12 cellular contexts compared by ENCODE assay signal in genomic region chr9:83932001-83932400, GRCh38.
"Had no signal": no experiment of that assay in that cellular context is flagged by ENCODE, and none has a peak within 500 bp of the region (broad histone marks: within the 10 kb centered on the region; RNA-seq: fewer than 3 reads in every experiment).

No MANE protein-coding gene starts in this region.

- H3K9me3 ChIP-seq: esophagus muscularis mucosa, left lung, psoas muscle, right lobe of liver, tibial nerve had no signal

- H3K27ac ChIP-seq: esophagus muscularis mucosa, psoas muscle, right lobe of liver, tibial nerve had no signal

- ATAC-seq: left lung, psoas muscle, right lobe of liver had no signal

- DNase-seq: activated CD4-positive, alpha-beta T cell treated with anti-CD3 and anti-CD28 coated beads, Interleukin-2, amount 10 ng/mL, durations not matched to agents 7 days and 5 days; activated CD4-positive, CD25-positive, alpha-beta regulatory T cell; activated naive CD4-positive, alpha-beta T cell treated with anti-CD3 and anti-CD28 coated beads, Interleukin-2, amount 50 U/mL, for 16 hours; endodermal cell; islet precursor cell; left lung; mesenchymal stem cell; psoas muscle; right lobe of liver; stimulated activated naive B cell treated with anti-CD40 and anti-IgM and Interleukin-4, amounts not matched to agents 10 μg/mL and 1 μg/mL and 100 μg/mL, for 72 hours had no signal

- H3K36me3 ChIP-seq: esophagus muscularis mucosa, left lung, right lobe of liver, tibial nerve had no signal

- H3K27me3 ChIP-seq: esophagus muscularis mucosa, left lung, right lobe of liver, tibial nerve had no signal

- H3K4me3 ChIP-seq: esophagus muscularis mucosa, left lung, psoas muscle, right lobe of liver, tibial nerve had no signal
